ENCODE assay signal across 8 cellular contexts in genomic region chr22:23539135-23539838, GRCh38. TPM values are rescaled to one million over a fixed set of nuclear protein-coding genes. Genes with fewer than 3 reads are reported as not detected.
DNase-seq lines count a peak whose midpoint lies in the region; ATAC-seq and TF ChIP-seq lines count a peak whose summit lies in the region.

No MANE protein-coding gene starts in this region.

- H3K36me3 ChIP-seq in BE2C (no peaks in the 10 kb centered on the region), SU-DHL-6 (ENCODE audit: low read length) (no peaks in the 10 kb centered on the region), heart left ventricle (no peaks in the 10 kb centered on the region), rectal smooth muscle tissue (ENCODE audit: control insufficient read depth, insufficient read depth, low read length) (no peaks in the 10 kb centered on the region), vagina (no peaks in the 10 kb centered on the region)

- DNase-seq in BE2C (peak; percentile 88), NCI-H1048 (lab: John Stamatoyannopoulos, UW) (peak; percentile 64), heart left ventricle (peak; percentile 72 to 83 (median 76)), vagina (ENCODE audit: extremely low spot score in 2 of 2) (no peak)
- peak; percentile 40 for DNase-seq in activated naive CD8-positive, alpha-beta T cell treated with anti-CD3 and anti-CD28 coated beads, Interleukin-2, amount 50 U/mL, for 16 hours (ENCODE audit: low read depth, low spot score)

- H2AFZ ChIP-seq in SU-DHL-6 (ENCODE audit: low read depth, low read length, severe bottlenecking): no peak overlapping the region

- no peak overlapping the region for H3K27ac ChIP-seq in SU-DHL-6 (ENCODE audit: low read depth, low read length)
- H3K27ac ChIP-seq in heart left ventricle: peak overlapping the region in 1 of 12 donors; percentile 39
- H3K27ac ChIP-seq in rectal smooth muscle tissue (ENCODE audit: low read depth, low read length): no peak overlapping the region
- no peak overlapping the region for H3K27ac ChIP-seq in vagina

- no peak overlapping the region for H3K9ac ChIP-seq in SU-DHL-6 (ENCODE audit: low read length)
- H3K9ac ChIP-seq in rectal smooth muscle tissue (ENCODE audit: low read length): no peak overlapping the region

- peaks cover 46% of the 10 kb centered on the region for H3K4me1 ChIP-seq in BE2C
- H3K4me1 ChIP-seq in heart left ventricle: peaks cover 0 to 17% (median 0%) of the 10 kb centered on the region in 12 donors
- no peaks in the 10 kb centered on the region for H3K4me1 ChIP-seq in rectal smooth muscle tissue (ENCODE audit: control insufficient read depth, insufficient read depth, low read length)
- H3K4me1 ChIP-seq in vagina: peaks cover 9% of the 10 kb centered on the region

- TF ChIP-seq CTCF in BE2C (IDR thresholded peaks at IDR 0.05; ENCODE audit: low read depth, low read length): peak; percentile 90
- peak; percentile 71 for TF ChIP-seq CTCF in SU-DHL-6 (IDR thresholded peaks at IDR 0.05; ENCODE audit: insufficient read depth, low read length, poor library complexity, severe bottlenecking)
- TF ChIP-seq CTCF in heart left ventricle (IDR thresholded peaks at IDR 0.05): peak; percentile 76 to 91 (median 85)
- TF ChIP-seq CTCF in vagina (IDR thresholded peaks at IDR 0.05): peak; percentile 69 to 93 (median 92)

- 25 to 29% (median 28%) methylated on average over 21 of the region's 21 CpGs for WGBS in heart left ventricle, 4 donors

- H3K9me3 ChIP-seq in BE2C: no peaks in the 10 kb centered on the region
- H3K9me3 ChIP-seq in SU-DHL-6 (ENCODE audit: insufficient read depth, low read length): no peaks in the 10 kb centered on the region
- H3K9me3 ChIP-seq in heart left ventricle: no peaks in the 10 kb centered on the region
- no peaks in the 10 kb centered on the region for H3K9me3 ChIP-seq in vagina

- intact Hi-C loops in heart left ventricle (cut with DNase I) (loop anchor here (2.0 to 10.0 kb wide), 12 partner anchors 16 to 234 kb away; no protein-coding TSS in a partner anchor), vagina (cut with DNase I) (loop anchor here (10.0 kb wide), 1 partner anchor 224 kb away; no protein-coding TSS in a partner anchor)

- no peaks in the 10 kb centered on the region for H4K20me1 ChIP-seq in SU-DHL-6 (ENCODE audit: low read depth, low read length)

- peak; percentile 48 for ATAC-seq in GM21390 (IDR thresholded peaks at IDR 0.05; ENCODE audit: unreplicated experiment)
- peak; percentile 88 to 99 (median 98) for ATAC-seq in heart left ventricle

- H3K9me2 ChIP-seq in SU-DHL-6 (replicated peaks; ENCODE audit: insufficient read depth, low read length): no peaks in the 10 kb centered on the region

- H3K4me2 ChIP-seq in SU-DHL-6 (ENCODE audit: low read depth, low read length, poor library complexity, severe bottlenecking): no peak overlapping the region

- H3K79me2 ChIP-seq in SU-DHL-6 (ENCODE audit: insufficient read depth, low read length): no peaks in the 10 kb centered on the region

- no peaks in the 10 kb centered on the region for H3F3A ChIP-seq in SU-DHL-6 (ENCODE audit: insufficient read depth)

- H3K4me3 ChIP-seq in BE2C (ENCODE audit: low read depth, low read length): peak overlapping the region; percentile 59
- no peak overlapping the region for H3K4me3 ChIP-seq in SU-DHL-6 (ENCODE audit: insufficient read depth, low read length, poor library complexity, severe bottlenecking)
- peak overlapping the region in 3 of 12 donors; percentile 3 to 25 (median 22) for H3K4me3 ChIP-seq in heart left ventricle
- H3K4me3 ChIP-seq in rectal smooth muscle tissue (ENCODE audit: low read length): peak overlapping the region; percentile 54
- H3K4me3 ChIP-seq in vagina: no peak overlapping the region

- TF ChIP-seq POLR2A in heart left ventricle (IDR thresholded peaks at IDR 0.05) (no peak), vagina (IDR thresholded peaks at IDR 0.05) (no peak)

- no peaks in the 10 kb centered on the region for H3K27me3 ChIP-seq in BE2C
- no peaks in the 10 kb centered on the region for H3K27me3 ChIP-seq in SU-DHL-6 (ENCODE audit: low read length)
- no peaks in the 10 kb centered on the region for H3K27me3 ChIP-seq in heart left ventricle
- H3K27me3 ChIP-seq in rectal smooth muscle tissue (ENCODE audit: control insufficient read depth, insufficient read depth, low read length): no peaks in the 10 kb centered on the region
- H3K27me3 ChIP-seq in vagina: no peaks in the 10 kb centered on the region

RNA-seq across cellular contexts. Expression of gene IGLL1, which starts 40.8 kb away (rescaled TPM):
- polyA plus RNA-seq in BE2C (2012; ENCODE audit: insufficient read depth, insufficient read length, low read depth): not detected
- total RNA-seq in heart left ventricle (not detected), vagina (not detected)
- not detected for polyA plus RNA-seq in heart left ventricle

Comparison
In these comparisons a context has a peak if more than half of its experiments do, and no peak if none do; other contexts are left out.
1. DNase-seq: peak in BE2C (single experiment), NCI-H1048 (single experiment), activated naive CD8-positive, alpha-beta T cell treated with anti-CD3 and anti-CD28 coated beads, Interleukin-2, amount 50 U/mL, for 16 hours (single experiment) and heart left ventricle (5 of 5); none in vagina (0 of 2).
2. H3K4me3 ChIP-seq: peak in BE2C (single experiment) and rectal smooth muscle tissue (single experiment); none in SU-DHL-6 (single experiment) and vagina (0 of 2).
3. Peak in every context shown above with its lines, with median percentiles within 50 percentile points of each other: CTCF ChIP-seq.